13 cellular contexts compared by ENCODE assay signal in the genomic region with DNA sequence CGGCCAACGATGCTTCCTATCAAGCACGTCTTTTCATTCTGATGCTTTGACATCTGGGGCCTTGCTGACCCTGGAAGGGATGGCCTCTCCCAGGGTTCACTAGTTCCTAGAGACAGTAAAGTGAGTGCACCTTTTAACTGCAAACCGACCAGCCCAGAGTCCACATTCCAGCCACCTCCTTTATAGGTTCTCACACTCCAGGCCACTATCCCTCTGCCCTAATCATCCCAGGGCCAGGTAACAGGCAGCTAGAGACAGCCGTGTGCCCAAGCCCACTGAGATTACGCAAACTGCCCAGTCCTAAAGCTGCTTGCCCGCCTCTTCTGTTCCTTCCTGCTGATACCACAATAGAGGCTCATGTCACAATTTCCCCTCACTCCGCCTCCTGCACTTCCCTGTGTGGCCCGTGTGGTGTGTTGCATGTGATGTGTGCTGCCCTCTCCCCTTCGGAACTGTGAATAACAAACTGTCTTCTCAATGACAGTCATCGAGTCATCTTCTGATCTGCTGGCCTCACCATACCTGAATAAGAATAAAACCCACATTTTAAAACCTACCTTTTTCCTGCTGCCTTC.
DNase-seq lines count a peak whose midpoint lies in the region; ATAC-seq and TF ChIP-seq lines count a peak whose summit lies in the region.
"Had no signal": no experiment of that assay in that cellular context is flagged by ENCODE, and none has a peak within 500 bp of the region (broad histone marks: within the 10 kb centered on the region; RNA-seq: fewer than 3 reads in every experiment).

No MANE protein-coding gene starts in this region.

- no peak overlapping the region for H3K4me3 Mint-ChIP-seq in activated CD8-positive, alpha-beta T cell treated with anti-CD3 and anti-CD28 coated beads, Interleukin-2, amount 10 ng/mL, durations not matched to agents 7 days and 5 days
- no peak overlapping the region for H3K4me3 Mint-ChIP-seq in natural killer cell
- peak overlapping the region in 1 of 2 donors; percentile 3 for H3K4me3 Mint-ChIP-seq in stimulated activated naive CD8-positive, alpha-beta T cell treated with anti-CD3 and anti-CD28 coated beads, Interleukin-15, amount 100 ng/mL, for 72 hours
- H3K4me3 Mint-ChIP-seq in activated T-helper 2 cell treated with anti-CD3 and anti-CD28 coated beads, Interferon-gamma antibody, Interleukin-2, Interleukin-4, amounts not matched to agents 10 μg/mL and 5 μg/mL and 100 μg/mL, durations not matched to agents 14 hours and 24 hours and 36 hours (ENCODE audit: low read depth), result no peak overlapping the region
- H3K4me3 Mint-ChIP-seq: T-cell had no signal

- H3K27me3 Mint-ChIP-seq in activated CD8-positive, alpha-beta T cell treated with anti-CD3 and anti-CD28 coated beads, Interleukin-2, amount 10 ng/mL, durations not matched to agents 7 days and 5 days (ENCODE audit: low read depth), result peaks cover 7% of the 10 kb centered on the region
- H3K27me3 Mint-ChIP-seq in natural killer cell (ENCODE audit: low read depth in 2 of 2), result peaks cover 16 to 37% of the 10 kb centered on the region in 2 donors
- peaks cover 8% of the 10 kb centered on the region for H3K27me3 Mint-ChIP-seq in stimulated activated naive CD8-positive, alpha-beta T cell treated with anti-CD3 and anti-CD28 coated beads, Interleukin-15, amount 100 ng/mL, for 72 hours
- peaks cover 7% of the 10 kb centered on the region for H3K27me3 Mint-ChIP-seq in activated T-helper 2 cell treated with anti-CD3 and anti-CD28 coated beads, Interferon-gamma antibody, Interleukin-2, Interleukin-4, amounts not matched to agents 10 μg/mL and 5 μg/mL and 100 μg/mL, durations not matched to agents 14 hours and 24 hours and 36 hours (ENCODE audit: low read depth)

- TF ChIP-seq CTCF in natural killer cell (IDR thresholded peaks at IDR 0.05), result no peak

- POLR2A ChIA-PET in activated CD8-positive, alpha-beta T cell treated with anti-CD3 and anti-CD28 coated beads, Interleukin-2, amount 10 ng/mL, durations not matched to agents 7 days and 5 days (lab: Charles Lee), result no interaction called here

- H3K9me3 Mint-ChIP-seq in activated CD8-positive, alpha-beta T cell treated with anti-CD3 and anti-CD28 coated beads, Interleukin-2, amount 10 ng/mL, durations not matched to agents 7 days and 5 days (ENCODE audit: insufficient read depth), result no peaks in the 10 kb centered on the region
- H3K9me3 Mint-ChIP-seq in natural killer cell, result no peaks in the 10 kb centered on the region
- no peaks in the 10 kb centered on the region for H3K9me3 Mint-ChIP-seq in stimulated activated naive CD8-positive, alpha-beta T cell treated with anti-CD3 and anti-CD28 coated beads, Interleukin-15, amount 100 ng/mL, for 72 hours
- H3K9me3 Mint-ChIP-seq in activated T-helper 2 cell treated with anti-CD3 and anti-CD28 coated beads, Interferon-gamma antibody, Interleukin-2, Interleukin-4, amounts not matched to agents 10 μg/mL and 5 μg/mL and 100 μg/mL, durations not matched to agents 14 hours and 24 hours and 36 hours, result no peaks in the 10 kb centered on the region
- H3K9me3 Mint-ChIP-seq: T-cell had no signal

- ATAC-seq in activated CD8-positive, alpha-beta T cell treated with anti-CD3 and anti-CD28 coated beads, Interleukin-2, amount 10 ng/mL, durations not matched to agents 7 days and 5 days, result peak; percentile 83
- ATAC-seq in natural killer cell, result peak in 2 of 3 donors; percentile 39 to 68
- peak; percentile 99 for ATAC-seq in stimulated activated naive CD8-positive, alpha-beta T cell treated with anti-CD3 and anti-CD28 coated beads, Interleukin-15, amount 100 ng/mL, for 72 hours
- ATAC-seq in HG02678 (IDR thresholded peaks at IDR 0.05; ENCODE audit: unreplicated experiment), result no peak
- ATAC-seq: right cardiac atrium had no signal

- no peak overlapping the region for H3K27ac Mint-ChIP-seq in activated CD8-positive, alpha-beta T cell treated with anti-CD3 and anti-CD28 coated beads, Interleukin-2, amount 10 ng/mL, durations not matched to agents 7 days and 5 days
- H3K27ac Mint-ChIP-seq in natural killer cell, result peak overlapping the region in 1 of 2 donors; percentile 31
- H3K27ac Mint-ChIP-seq in stimulated activated naive CD8-positive, alpha-beta T cell treated with anti-CD3 and anti-CD28 coated beads, Interleukin-15, amount 100 ng/mL, for 72 hours, result peak overlapping the region in 1 of 2 donors; percentile 20
- H3K27ac Mint-ChIP-seq in activated T-helper 2 cell treated with anti-CD3 and anti-CD28 coated beads, Interferon-gamma antibody, Interleukin-2, Interleukin-4, amounts not matched to agents 10 μg/mL and 5 μg/mL and 100 μg/mL, durations not matched to agents 14 hours and 24 hours and 36 hours, result no peak overlapping the region
- H3K27ac Mint-ChIP-seq: T-cell had no signal

- CTCF ChIA-PET in activated CD8-positive, alpha-beta T cell treated with anti-CD3 and anti-CD28 coated beads, Interleukin-2, amount 10 ng/mL, durations not matched to agents 7 days and 5 days (lab: Charles Lee), result interaction anchor here (0.8 kb wide), 1 partner anchor 621 kb away, joined by 3 read pairs; no protein-coding TSS in a partner anchor

- in situ Hi-C loops in ACHN (cut with HindIII; ENCODE audit: low pct_ligation_motif_present, low pct_unique_long_range_greater_than_20kb, low sequenced_read_pairs), result no loop called here

- intact Hi-C loops in natural killer cell (cut with micrococcal nuclease), result no loop called here
- intact Hi-C loops in activated T-helper 2 cell treated with anti-CD3 and anti-CD28 coated beads, Interferon-gamma antibody, Interleukin-2, Interleukin-4, amounts not matched to agents 10 μg/mL and 5 μg/mL and 100 μg/mL, durations not matched to agents 14 hours and 24 hours and 36 hours (cut with micrococcal nuclease), result no loop called here

- peak; percentile 77 for DNase-seq in activated CD4-positive, alpha-beta T cell treated with anti-CD3 and anti-CD28 coated beads for 48 hours
- no peak for DNase-seq in activated CD4-positive, alpha-beta T cell treated with anti-CD3 and anti-CD28 coated beads, Interleukin-2, amount 50 U/mL, for 1 hour
- DNase-seq in activated CD8-positive, alpha-beta T cell treated with anti-CD3 and anti-CD28 coated beads, Interleukin-2, amount 10 ng/mL, durations not matched to agents 7 days and 5 days, result peak; percentile 60
- no peak for DNase-seq in natural killer cell
- peak; percentile 40 to 77 for DNase-seq in stimulated activated naive CD8-positive, alpha-beta T cell treated with anti-CD3 and anti-CD28 coated beads, Interleukin-15, amount 100 ng/mL, for 72 hours
- DNase-seq in ACHN, result no peak
- no peak for DNase-seq in activated T-helper 2 cell treated with anti-CD3 and anti-CD28 coated beads, Interferon-gamma antibody, Interleukin-2, Interleukin-4, amounts not matched to agents 10 μg/mL and 5 μg/mL and 100 μg/mL, durations not matched to agents 14 hours and 24 hours and 36 hours (ENCODE audit: low spot score)
- DNase-seq: activated gamma-delta T cell treated with Interleukin-2 at 50 U/mL for 16 hours, NCI-H1436 treated with DMSO at 0.1 percent for 48 hours, right cardiac atrium, stomach had no signal

- H3K36me3 Mint-ChIP-seq in activated CD8-positive, alpha-beta T cell treated with anti-CD3 and anti-CD28 coated beads, Interleukin-2, amount 10 ng/mL, durations not matched to agents 7 days and 5 days (ENCODE audit: low read depth), result no peaks in the 10 kb centered on the region
- no peaks in the 10 kb centered on the region for H3K36me3 Mint-ChIP-seq in natural killer cell
- no peaks in the 10 kb centered on the region for H3K36me3 Mint-ChIP-seq in activated T-helper 2 cell treated with anti-CD3 and anti-CD28 coated beads, Interferon-gamma antibody, Interleukin-2, Interleukin-4, amounts not matched to agents 10 μg/mL and 5 μg/mL and 100 μg/mL, durations not matched to agents 14 hours and 24 hours and 36 hours (ENCODE audit: low read depth)
- H3K36me3 Mint-ChIP-seq: T-cell had no signal

- H3K4me1 Mint-ChIP-seq in activated CD8-positive, alpha-beta T cell treated with anti-CD3 and anti-CD28 coated beads, Interleukin-2, amount 10 ng/mL, durations not matched to agents 7 days and 5 days (ENCODE audit: low read depth), result peaks cover 16% of the 10 kb centered on the region
- H3K4me1 Mint-ChIP-seq in natural killer cell, result peaks cover 0 to 7% of the 10 kb centered on the region in 2 donors
- peaks cover 42% of the 10 kb centered on the region for H3K4me1 Mint-ChIP-seq in stimulated activated naive CD8-positive, alpha-beta T cell treated with anti-CD3 and anti-CD28 coated beads, Interleukin-15, amount 100 ng/mL, for 72 hours
- H3K4me1 Mint-ChIP-seq in activated T-helper 2 cell treated with anti-CD3 and anti-CD28 coated beads, Interferon-gamma antibody, Interleukin-2, Interleukin-4, amounts not matched to agents 10 μg/mL and 5 μg/mL and 100 μg/mL, durations not matched to agents 14 hours and 24 hours and 36 hours (ENCODE audit: low read depth), result peaks cover 20% of the 10 kb centered on the region

Comparison
In these comparisons a context has a peak if more than half of its experiments do, and no peak if none do; other contexts are left out.
1. DNase-seq: peak in activated CD4-positive, alpha-beta T cell treated with anti-CD3 and anti-CD28 coated beads for 48 hours (single experiment), activated CD8-positive, alpha-beta T cell treated with anti-CD3 and anti-CD28 coated beads, Interleukin-2, amount 10 ng/mL, durations not matched to agents 7 days and 5 days (single experiment) and stimulated activated naive CD8-positive, alpha-beta T cell treated with anti-CD3 and anti-CD28 coated beads, Interleukin-15, amount 100 ng/mL, for 72 hours (2 of 2); none in activated CD4-positive, alpha-beta T cell treated with anti-CD3 and anti-CD28 coated beads, Interleukin-2, amount 50 U/mL, for 1 hour (single experiment), natural killer cell (single experiment), ACHN (single experiment) and activated T-helper 2 cell treated with anti-CD3 and anti-CD28 coated beads, Interferon-gamma antibody, Interleukin-2, Interleukin-4, amounts not matched to agents 10 μg/mL and 5 μg/mL and 100 μg/mL, durations not matched to agents 14 hours and 24 hours and 36 hours (single experiment).